In genomic region chr14:93103392-93104080, GRCh38 we compare ENCODE assay signal across 8 cellular contexts. TPM values are rescaled to one million over a fixed set of nuclear protein-coding genes. Genes with fewer than 3 reads are reported as not detected.
DNase-seq lines count a peak whose midpoint lies in the region; ATAC-seq and TF ChIP-seq lines count a peak whose summit lies in the region.

No MANE protein-coding gene starts in this region.

- no peaks in the 10 kb centered on the region for H3F3A ChIP-seq in smooth muscle cell (ENCODE audit: low read depth)

- BruUV-seq in A673 (replicated peaks; lab: Mats Ljungman, UMichigan): no TSS peak

- POLR2A ChIA-PET in A673 (lab: Charles Lee; ENCODE audit: low non-redundant PET): no interaction called here

- no peak overlapping the region for H3K4me2 ChIP-seq in smooth muscle cell

- 98% methylated on average over 9 of the region's 9 CpGs for WGBS in smooth muscle cell (ENCODE audit: low lambda C conversion rate)

- no peak overlapping the region for H2AFZ ChIP-seq in smooth muscle cell (ENCODE audit: low read depth)

- no peaks in the 10 kb centered on the region for H3K9me3 ChIP-seq in left lung
- H3K9me3 ChIP-seq in smooth muscle cell (replicated peaks; ENCODE audit: low read depth): no peaks in the 10 kb centered on the region
- no peaks in the 10 kb centered on the region for H3K9me3 ChIP-seq in A673 (ENCODE audit: low read depth, low read length, poor library complexity, severe bottlenecking)

- intact Hi-C loops in left lung (cut with DNase I): no loop called here
- intact Hi-C loops in A673 (cut with micrococcal nuclease; ENCODE audit: unreplicated experiment): no loop called here

- H3K27ac ChIP-seq in left lung: peak overlapping the region in 1 of 2 donors; percentile 81
- no peak overlapping the region for H3K27ac ChIP-seq in smooth muscle cell (ENCODE audit: low read depth)
- H3K27ac ChIP-seq in A673 (ENCODE audit: low read depth, low read length, poor library complexity, severe bottlenecking): no peak overlapping the region

- ATAC-seq in GM18499 (IDR thresholded peaks at IDR 0.05; ENCODE audit: insufficient read depth, unreplicated experiment) (peak; percentile 76), left lung (peak; percentile 83)

- peaks cover 4 to 63% of the 10 kb centered on the region in 2 donors for H3K4me1 ChIP-seq in left lung
- H3K4me1 ChIP-seq in smooth muscle cell (ENCODE audit: low read depth): peaks cover 7% of the 10 kb centered on the region
- no peaks in the 10 kb centered on the region for H3K4me1 ChIP-seq in A673 (ENCODE audit: insufficient read depth, low read length, poor library complexity, severe bottlenecking)

- H3K4me3 ChIP-seq in H7 (ENCODE audit: insufficient read depth, low read depth, low read length) (no peak overlapping the region), left lung (peak overlapping the region in 1 of 2 donors; percentile 25), smooth muscle cell (no peak overlapping the region), A673 (ENCODE audit: low read depth, low read length, poor library complexity, severe bottlenecking) (no peak overlapping the region)

- DNase-seq in H7 (peak; percentile 26), MV-4-11 (lab: John Stamatoyannopoulos, UW) (peak; percentile 68), activated T-cell treated with anti-CD3 and anti-CD28 coated beads for 24 hours (ENCODE audit: low read depth) (peak; percentile 46), left lung (peak; percentile 67 to 87), smooth muscle cell (lab: John Stamatoyannopoulos, UW; ENCODE audit: unreplicated experiment) (no peak), NCI-H187 (lab: John Stamatoyannopoulos, UW) (no peak), A673 (ENCODE audit: low spot score) (no peak)

- peaks cover 34% of the 10 kb centered on the region for H4K20me1 ChIP-seq in smooth muscle cell (ENCODE audit: low read depth)

- H3K79me2 ChIP-seq in smooth muscle cell (ENCODE audit: low read depth): peaks cover 7% of the 10 kb centered on the region

- CTCF ChIA-PET in A673 (lab: Charles Lee): no interaction called here

- H3K27me3 ChIP-seq in H7 (ENCODE audit: control insufficient read depth, insufficient read depth, low read length) (no peaks in the 10 kb centered on the region), left lung (no peaks in the 10 kb centered on the region), smooth muscle cell (ENCODE audit: low read depth) (no peaks in the 10 kb centered on the region), A673 (replicated peaks; ENCODE audit: insufficient read depth, low read depth, low read length, poor library complexity) (no peaks in the 10 kb centered on the region)

- H3K9ac ChIP-seq in smooth muscle cell (ENCODE audit: low read depth): no peak overlapping the region

- no peaks in the 10 kb centered on the region for H3K36me3 ChIP-seq in H7 (replicated peaks; ENCODE audit: control insufficient read depth, insufficient read depth, low read length)
- no peaks in the 10 kb centered on the region for H3K36me3 ChIP-seq in left lung
- H3K36me3 ChIP-seq in smooth muscle cell (ENCODE audit: low read depth): no peaks in the 10 kb centered on the region
- no peaks in the 10 kb centered on the region for H3K36me3 ChIP-seq in A673 (ENCODE audit: insufficient read depth, low read length, poor library complexity, severe bottlenecking)

- TF ChIP-seq CTCF in left lung (IDR thresholded peaks at IDR 0.05) (no peak), smooth muscle cell (IDR thresholded peaks at IDR 0.05; ENCODE audit: borderline replicate concordance, insufficient read depth, poor library complexity, severe bottlenecking) (no peak), A673 (conservative IDR thresholded peaks at IDR 0.05; ENCODE audit: low read depth, low read length) (no peak)

RNA-seq across cellular contexts. Expression of gene ITPK1, which starts 12.2 kb away (rescaled TPM):
- total RNA-seq in H7 (2014; rRNA removed; shearing (Covaris generic)): 75.1 and 92.1 TPM in 2 replicates
- total RNA-seq in left lung (100 to 1,000 TPM in 1 of 2 donors, 10 to 100 TPM in 1; 65.6 to 108 TPM), smooth muscle cell (9.2 and 17.6 TPM in 2 replicates), A673 (2021) (38.5 and 47.0 TPM in 2 replicates)
- 13.3 and 14.2 TPM in 2 replicates for polyA plus RNA-seq in smooth muscle cell

Comparison
In these comparisons a context has a peak if more than half of its experiments do, and no peak if none do; other contexts are left out.
1. DNase-seq: peak in H7 (single experiment), MV-4-11 (single experiment), activated T-cell treated with anti-CD3 and anti-CD28 coated beads for 24 hours (single experiment) and left lung (2 of 2); none in smooth muscle cell (single experiment), NCI-H187 (0 of 2) and A673 (single experiment).